ENCODE assay signal across 1 cellular context in genomic region chr18:54269924-54270844, GRCh38.
A peak's percentile ranks its signal among the peaks of the same experiment; 100 is the strongest.
TF ChIP-seq lines count a peak whose summit lies in the region.

No MANE protein-coding gene starts in this region.

TF ChIP-seq in WTC11, 78 proteins besides CTCF, POLR2A, EP300 and RAD21 (continued from another document):
- TF ChIP-seq CBFB (CRISPR knock-in tag; IDR thresholded peaks at IDR 0.05; ENCODE audit: low read depth) (no peak), MAX (CRISPR knock-in tag; IDR thresholded peaks at IDR 0.05) (peak; percentile 29; the same call in 1 of the 2 replicates), PRDM15 (CRISPR knock-in tag; IDR thresholded peaks at IDR 0.05) (peak; percentile 93), ZMAT4 (CRISPR knock-in tag; IDR thresholded peaks at IDR 0.05) (no peak), GRHL2 (CRISPR knock-in tag; IDR thresholded peaks at IDR 0.05; ENCODE audit: insufficient replicate concordance, severe bottlenecking) (no peak), ZNF317 (CRISPR knock-in tag; IDR thresholded peaks at IDR 0.05; ENCODE audit: borderline replicate concordance, low read depth) (no peak), RORB (CRISPR knock-in tag; IDR thresholded peaks at IDR 0.05) (no peak), EMX1 (CRISPR knock-in tag; IDR thresholded peaks at IDR 0.05) (no peak), ZNF263 (CRISPR knock-in tag; IDR thresholded peaks at IDR 0.05; ENCODE audit: low read depth) (no peak), ZBTB21 (CRISPR knock-in tag; IDR thresholded peaks at IDR 0.05; ENCODE audit: borderline replicate concordance) (no peak), TCF7 (CRISPR knock-in tag; IDR thresholded peaks at IDR 0.05; ENCODE audit: low read depth) (no peak)
TF ChIP-seq in WTC11: peak in this region for 7.
